In the genomic region with DNA sequence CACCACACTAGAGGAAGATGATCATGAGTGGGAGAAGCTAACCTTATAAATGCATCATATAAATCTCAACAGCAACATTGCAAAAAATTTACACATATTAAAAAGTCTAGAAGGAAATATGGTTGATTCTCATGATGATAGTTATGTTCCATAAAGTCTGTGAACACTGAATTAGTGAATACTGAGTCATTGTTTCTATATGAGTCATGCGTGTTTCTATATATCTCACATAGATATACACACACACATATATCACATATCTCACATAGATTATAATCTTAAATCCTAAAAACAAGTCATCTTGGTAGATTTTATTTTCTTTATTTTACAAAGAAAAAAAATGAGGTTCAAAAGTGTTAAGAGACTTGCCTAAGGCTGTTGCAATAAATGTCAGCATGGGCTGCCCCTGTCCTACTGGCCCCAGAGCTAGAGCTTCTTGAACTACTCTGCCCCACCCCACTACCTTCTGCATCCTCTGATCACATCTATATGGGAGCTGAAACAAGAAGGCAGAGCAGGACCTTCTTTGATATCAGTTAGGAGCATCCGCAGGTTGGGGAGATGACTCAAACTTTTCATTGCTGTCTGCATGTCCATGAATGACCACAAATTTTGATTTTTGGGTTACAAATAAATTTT, we compare ENCODE assay signal across 11 cellular contexts.
DNase-seq lines count a peak whose midpoint lies in the region; ATAC-seq and TF ChIP-seq lines count a peak whose summit lies in the region.
"Had no signal": no experiment of that assay in that cellular context is flagged by ENCODE, and none has a peak within 500 bp of the region (broad histone marks: within the 10 kb centered on the region; RNA-seq: fewer than 3 reads in every experiment).

No MANE protein-coding gene starts in this region.

- no peaks in the 10 kb centered on the region for H3K36me3 ChIP-seq in ovary

- H3K27me3 ChIP-seq in ovary = no peaks in the 10 kb centered on the region
- H3K27me3 ChIP-seq: body of pancreas had no signal

- TF ChIP-seq POLR2A in ovary (IDR thresholded peaks at IDR 0.05) = no peak

- H3K4me1 ChIP-seq in ovary (ENCODE audit: insufficient read depth) = no peaks in the 10 kb centered on the region
- H3K4me1 ChIP-seq: body of pancreas had no signal

- no peak for TF ChIP-seq CTCF in ovary (IDR thresholded peaks at IDR 0.05)

- ATAC-seq in HG02588 (IDR thresholded peaks at IDR 0.05; ENCODE audit: unreplicated experiment) (peak; percentile 70), HG03565 (IDR thresholded peaks at IDR 0.05; ENCODE audit: unreplicated experiment) (peak; percentile 95), left cardiac atrium (no peak)
- ATAC-seq: body of pancreas had no signal

- no peak overlapping the region for H3K27ac ChIP-seq in ovary
- H3K27ac ChIP-seq: body of pancreas had no signal

- peak; percentile 27 for DNase-seq in stimulated activated CD4-positive, alpha-beta T cell treated with anti-CD3 and anti-CD28 coated beads, Interleukin-1b, Interleukin-23, amount 100 ng/mL, for 48 hours
- DNase-seq in stimulated activated CD4-positive, alpha-beta T cell treated with anti-CD3 and anti-CD28 coated beads, Interleukin-4, amount 100 ng/mL, for 4 hours = no peak
- no peak for DNase-seq in left cardiac atrium
- DNase-seq in ovary = no peak
- no peak for DNase-seq in activated gamma-delta T cell (lab: John Stamatoyannopoulos, UW)
- DNase-seq in KBM-7 = no peak
- DNase-seq: body of pancreas, NCI-H82, SK-N-SH had no signal

- intact Hi-C loops in left cardiac atrium (cut with DNase I) (no loop called here), ovary (cut with DNase I) (no loop called here)

- in situ Hi-C loops in KBM-7 (cut with MboI; ENCODE audit: low pct_unique_long_range_greater_than_20kb, low sequenced_read_pairs) = no loop called here

- H3K4me3 ChIP-seq in ovary = no peak overlapping the region
- H3K4me3 ChIP-seq: body of pancreas had no signal

- H3K9me3 ChIP-seq in ovary = no peaks in the 10 kb centered on the region
- H3K9me3 ChIP-seq: body of pancreas, SK-N-SH had no signal

- 90 to 94% (median 93%) methylated on average over 2 of the region's 2 CpGs for WGBS in ovary, 3 donors

- TF ChIP-seq EP300 in ovary (IDR thresholded peaks at IDR 0.05) = no peak

Comparison
In these comparisons a context has a peak if more than half of its experiments do, and no peak if none do; other contexts are left out.
1. ATAC-seq: peak in HG02588 (single experiment) and HG03565 (single experiment); none in left cardiac atrium (0 of 2).